25 cellular contexts compared by ENCODE assay signal in genomic region chr13:29677627-29678026, GRCh38.
"Had no signal": no experiment of that assay in that cellular context is flagged by ENCODE, and none has a peak within 500 bp of the region (broad histone marks: within the 10 kb centered on the region; RNA-seq: fewer than 3 reads in every experiment).

No MANE protein-coding gene starts in this region.

- H3K4me1 ChIP-seq: body of pancreas, right lobe of liver, stomach had no signal

- H3K9me3 Mint-ChIP-seq: activated naive CD8-positive, alpha-beta T cell treated with anti-CD3 and anti-CD28 coated beads, Interleukin-2, amount 50 U/mL, for 24 hours; activated T-helper 1 cell treated with anti-CD3 and anti-CD28 coated beads, Interleukin-12 subunit alpha, Interleukin-12 subunit beta, Interleukin-2, Interleukin-4 antibody, amounts not matched to agents 30 ng/mL and 10 ng/mL and 1 ng/mL, durations not matched to agents 14 hours and 24 hours and 36 hours; type B pancreatic cell had no signal

- H3K27ac ChIP-seq: heart right ventricle, right lobe of liver, stomach had no signal

- H3K4me1 Mint-ChIP-seq: activated naive CD8-positive, alpha-beta T cell treated with anti-CD3 and anti-CD28 coated beads, Interleukin-2, amount 50 U/mL, for 24 hours; naive B cell; stimulated activated effector memory CD8-positive, alpha-beta T cell treated with anti-CD3 and anti-CD28 coated beads, Interleukin-12 subunit alpha, Interleukin-12 subunit beta, amount 100 ng/mL, for 72 hours had no signal

- DNase-seq: activated CD4-positive, alpha-beta T cell treated with anti-CD3 and anti-CD28 coated beads for 1 hour; activated CD4-positive, alpha-beta T cell treated with anti-CD3 and anti-CD28 coated beads, Interleukin-2, amount 50 U/mL, for 1 hour; activated CD8-positive, alpha-beta T cell treated with anti-CD3 and anti-CD28 coated beads, Interleukin-2, amount 10 ng/mL, durations not matched to agents 7 days and 5 days; activated gamma-delta T cell; activated naive CD4-positive, alpha-beta T cell treated with anti-CD3 and anti-CD28 coated beads, Interleukin-2, amount 50 U/mL, for 16 hours; activated naive CD8-positive, alpha-beta T cell treated with anti-CD3 and anti-CD28 coated beads, Interleukin-2, amount 50 U/mL, for 24 hours; caudate nucleus; dermis blood vessel endothelial cell; effector memory CD4-positive, alpha-beta T cell; heart right ventricle; islet precursor cell; mesendoderm; naive B cell; nucleus accumbens; posterior cingulate gyrus; right lobe of liver; stimulated activated CD4-positive, alpha-beta T cell treated with anti-CD3 and anti-CD28 coated beads, Interleukin-2, amount 100 ng/mL, for 24 hours; stomach; T-helper 1 cell had no signal

- H3K4me3 Mint-ChIP-seq: activated CD8-positive, alpha-beta T cell treated with anti-CD3 and anti-CD28 coated beads, Interleukin-2, amount 10 ng/mL, durations not matched to agents 7 days and 5 days; activated naive CD8-positive, alpha-beta T cell treated with anti-CD3 and anti-CD28 coated beads, Interleukin-2, amount 50 U/mL, for 24 hours; activated T-helper 1 cell treated with anti-CD3 and anti-CD28 coated beads, Interleukin-12 subunit alpha, Interleukin-12 subunit beta, Interleukin-2, Interleukin-4 antibody, amounts not matched to agents 30 ng/mL and 10 ng/mL and 1 ng/mL, durations not matched to agents 14 hours and 24 hours and 36 hours; naive B cell; stimulated activated effector memory CD8-positive, alpha-beta T cell treated with anti-CD3 and anti-CD28 coated beads, Interleukin-12 subunit alpha, Interleukin-12 subunit beta, amount 100 ng/mL, for 72 hours; type B pancreatic cell had no signal

- H3K9me3 ChIP-seq: body of pancreas, heart right ventricle, right lobe of liver, stomach had no signal

- H3K27me3 ChIP-seq: body of pancreas, heart right ventricle, right lobe of liver had no signal

- H3K36me3 Mint-ChIP-seq: naive B cell; stimulated activated effector memory CD8-positive, alpha-beta T cell treated with anti-CD3 and anti-CD28 coated beads, Interleukin-12 subunit alpha, Interleukin-12 subunit beta, amount 100 ng/mL, for 72 hours; type B pancreatic cell had no signal

- ATAC-seq: activated CD8-positive, alpha-beta T cell treated with anti-CD3 and anti-CD28 coated beads, Interleukin-2, amount 10 ng/mL, durations not matched to agents 7 days and 5 days; activated naive CD8-positive, alpha-beta T cell treated with anti-CD3 and anti-CD28 coated beads, Interleukin-2, amount 50 U/mL, for 24 hours; heart right ventricle; stimulated activated effector memory CD8-positive, alpha-beta T cell treated with anti-CD3 and anti-CD28 coated beads, Interleukin-12 subunit alpha, Interleukin-12 subunit beta, amount 100 ng/mL, for 72 hours had no signal

- H3K36me3 ChIP-seq: heart right ventricle, right lobe of liver, stomach had no signal

- H3K27ac Mint-ChIP-seq: activated CD8-positive, alpha-beta T cell treated with anti-CD3 and anti-CD28 coated beads, Interleukin-2, amount 10 ng/mL, durations not matched to agents 7 days and 5 days; activated naive CD8-positive, alpha-beta T cell treated with anti-CD3 and anti-CD28 coated beads, Interleukin-2, amount 50 U/mL, for 24 hours; activated T-helper 1 cell treated with anti-CD3 and anti-CD28 coated beads, Interleukin-12 subunit alpha, Interleukin-12 subunit beta, Interleukin-2, Interleukin-4 antibody, amounts not matched to agents 30 ng/mL and 10 ng/mL and 1 ng/mL, durations not matched to agents 14 hours and 24 hours and 36 hours; naive B cell; stimulated activated effector memory CD8-positive, alpha-beta T cell treated with anti-CD3 and anti-CD28 coated beads, Interleukin-12 subunit alpha, Interleukin-12 subunit beta, amount 100 ng/mL, for 72 hours; type B pancreatic cell had no signal

- H3K4me3 ChIP-seq: body of pancreas, heart right ventricle, right lobe of liver, skin epidermis, stomach had no signal

- FAIRE-seq: TTC549 had no signal
